34 cellular contexts compared by ENCODE assay signal in genomic region chr6:64103480-64103879, GRCh38.
"Had no signal": no experiment of that assay in that cellular context is flagged by ENCODE, and none has a peak within 500 bp of the region (broad histone marks: within the 10 kb centered on the region; RNA-seq: fewer than 3 reads in every experiment).

No MANE protein-coding gene starts in this region.

- H3K36me3 ChIP-seq: MG63 had no signal

- DNase-seq: Karpas-422, Kasumi-1, MG63, MM.1S, MV-4-11, NCI-H1048, NCI-H1092, NCI-H1092 treated with DMSO at 0.1 percent for 48 hours, NCI-H1105, NCI-H1105 treated with DMSO at 0.1 percent for 48 hours, NCI-H1417, NCI-H1417 treated with DMSO at 0.1 percent for 48 hours, NCI-H1436, NCI-H1436 treated with DMSO at 0.1 percent for 48 hours, NCI-H146, NCI-H1694, NCI-H1694 treated with DMSO at 0.1 percent for 48 hours, NCI-H187, NCI-H187 treated with DMSO at 0.1 percent for 48 hours, NCI-H1930, NCI-H2029, NCI-H2029 treated with DMSO at 0.1 percent for 48 hours, NCI-H2081, NCI-H2081 treated with DMSO at 0.1 percent for 48 hours, NCI-H2107, NCI-H2171, NCI-H2171 treated with DMSO at 0.1 percent for 48 hours, NCI-H2227 treated with DMSO at 0.1 percent for 48 hours, NCI-H345, NCI-H446, NCI-H446 treated with DMSO at 0.1 percent for 48 hours, NCI-H510A, NCI-H510A treated with DMSO at 0.1 percent for 48 hours had no signal

- H3K27me3 ChIP-seq: MG63 had no signal

- H3K9me3 ChIP-seq: MG63 had no signal

- H3K4me2 ChIP-seq: KMS-11 had no signal

- H3K27ac ChIP-seq: KMS-11 had no signal

- H3K9ac ChIP-seq: KMS-11 had no signal

- H3K4me3 ChIP-seq: MG63 had no signal
